ENCODE assay signal across 8 cellular contexts in the genomic region with DNA sequence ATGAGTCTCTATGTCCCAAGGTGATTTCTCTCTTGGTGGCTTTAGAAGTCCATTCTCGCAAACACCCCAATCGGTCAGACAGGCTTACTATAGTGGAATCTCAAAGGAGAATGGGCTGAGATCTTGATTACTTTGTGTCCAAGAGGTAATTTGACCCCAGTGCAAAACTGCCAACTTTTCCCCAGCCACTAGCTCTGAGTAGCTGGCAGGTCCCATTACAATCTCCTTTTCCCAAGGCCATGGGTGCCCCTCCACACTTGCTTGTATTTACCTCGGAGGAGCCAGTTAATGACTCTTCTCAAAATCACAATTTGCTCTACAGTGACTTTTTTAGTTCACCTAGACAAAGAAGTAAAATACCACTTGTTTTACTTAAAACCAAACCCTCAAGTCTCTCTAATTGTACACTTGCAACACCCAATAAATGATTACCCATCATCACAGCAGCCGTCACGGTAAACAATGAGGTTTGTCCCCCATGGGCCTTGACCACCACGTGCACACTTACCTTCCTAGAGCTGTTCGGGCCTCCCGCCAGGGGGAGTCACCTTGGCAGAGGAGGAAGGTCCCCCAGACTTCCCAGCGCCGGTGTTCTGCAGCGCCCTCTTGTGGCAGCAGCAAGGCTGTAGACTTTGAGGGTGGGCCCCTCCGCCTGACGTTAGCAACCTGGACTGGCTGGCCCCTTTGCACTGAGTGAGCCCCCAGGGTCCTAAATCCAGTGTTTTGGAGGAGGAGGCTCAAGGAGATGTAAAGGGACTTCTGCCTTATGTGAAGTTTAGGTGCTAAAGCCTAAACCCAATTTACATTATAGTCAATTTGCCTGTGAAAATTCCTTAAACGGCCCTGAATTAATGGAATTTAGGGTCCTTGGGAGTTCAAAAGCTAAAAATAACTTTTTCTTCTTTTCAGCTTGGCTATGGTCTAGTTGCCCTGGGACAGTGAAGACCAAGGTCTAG. TPM values are rescaled to one million over a fixed set of nuclear protein-coding genes. Genes with fewer than 3 reads are reported as not detected.
DNase-seq lines count a peak whose midpoint lies in the region; ATAC-seq and TF ChIP-seq lines count a peak whose summit lies in the region.

No MANE protein-coding gene starts in this region.

- ATAC-seq in GM21526 (IDR thresholded peaks at IDR 0.05; ENCODE audit: low FRiP score, unreplicated experiment) (peak; percentile 58), GM19455 (IDR thresholded peaks at IDR 0.05; ENCODE audit: unreplicated experiment) (no peak), GM21528 (IDR thresholded peaks at IDR 0.05; ENCODE audit: low FRiP score, unreplicated experiment) (no peak)

- H3K4me3 ChIP-seq in epithelial cell of proximal tubule (ENCODE audit: low read depth, low read length), result no peak overlapping the region
- no peak overlapping the region for H3K4me3 ChIP-seq in parathyroid adenoma (ENCODE audit: low read depth, low read length)

- TF ChIP-seq CTCF in C4-2B (conservative IDR thresholded peaks at IDR 0.05), result peak; percentile 82
- TF ChIP-seq CTCF in epithelial cell of proximal tubule (conservative IDR thresholded peaks at IDR 0.05; ENCODE audit: low read depth, low read length), result peak; percentile 91
- peak; percentile 53 for TF ChIP-seq CTCF in parathyroid adenoma (IDR thresholded peaks at IDR 0.05)

- peak overlapping the region; percentile 15 for H3K4me2 ChIP-seq in parathyroid adenoma (ENCODE audit: low read length)

- no peak overlapping the region for H2AFZ ChIP-seq in parathyroid adenoma

- no peak overlapping the region for H3K9ac ChIP-seq in parathyroid adenoma

- peak; percentile 46 for DNase-seq in NCI-H748 treated with DMSO at 0.1 percent for 48 hours (lab: John Stamatoyannopoulos, UW)
- peak; percentile 48 to 58 for DNase-seq in activated CD8-positive, alpha-beta memory T cell treated with anti-CD3 and anti-CD28 coated beads for 1 hour (ENCODE audit: extremely low read depth in 1 of 2, low read depth in 1 of 2)
- no peak for DNase-seq in epithelial cell of proximal tubule (ENCODE audit: low read depth)

- no peaks in the 10 kb centered on the region for H3K36me3 ChIP-seq in parathyroid adenoma (ENCODE audit: control insufficient read depth, insufficient read depth, low read length)

- H3K27me3 ChIP-seq in parathyroid adenoma (ENCODE audit: control insufficient read depth, insufficient read depth, low read length), result no peaks in the 10 kb centered on the region

- H3K79me2 ChIP-seq in parathyroid adenoma, result no peaks in the 10 kb centered on the region

- H3K27ac ChIP-seq in C4-2B (no peak overlapping the region), parathyroid adenoma (no peak overlapping the region)

- no peaks in the 10 kb centered on the region for H3K9me3 ChIP-seq in parathyroid adenoma (ENCODE audit: control insufficient read depth, low read length)

- peaks cover 8% of the 10 kb centered on the region for H3K4me1 ChIP-seq in parathyroid adenoma

RNA-seq across cellular contexts. Expression of gene HDAC11, which starts 18.7 kb away (rescaled TPM):
- total RNA-seq in epithelial cell of proximal tubule, result 8.8 and 9.8 TPM in 2 replicates

RNA-seq across cellular contexts. Expression of gene NUP210, which starts 41.3 kb away (rescaled TPM):
- total RNA-seq in epithelial cell of proximal tubule, result 40.1 and 56.9 TPM in 2 replicates
